ENCODE assay signal across 13 cellular contexts in the genomic region with DNA sequence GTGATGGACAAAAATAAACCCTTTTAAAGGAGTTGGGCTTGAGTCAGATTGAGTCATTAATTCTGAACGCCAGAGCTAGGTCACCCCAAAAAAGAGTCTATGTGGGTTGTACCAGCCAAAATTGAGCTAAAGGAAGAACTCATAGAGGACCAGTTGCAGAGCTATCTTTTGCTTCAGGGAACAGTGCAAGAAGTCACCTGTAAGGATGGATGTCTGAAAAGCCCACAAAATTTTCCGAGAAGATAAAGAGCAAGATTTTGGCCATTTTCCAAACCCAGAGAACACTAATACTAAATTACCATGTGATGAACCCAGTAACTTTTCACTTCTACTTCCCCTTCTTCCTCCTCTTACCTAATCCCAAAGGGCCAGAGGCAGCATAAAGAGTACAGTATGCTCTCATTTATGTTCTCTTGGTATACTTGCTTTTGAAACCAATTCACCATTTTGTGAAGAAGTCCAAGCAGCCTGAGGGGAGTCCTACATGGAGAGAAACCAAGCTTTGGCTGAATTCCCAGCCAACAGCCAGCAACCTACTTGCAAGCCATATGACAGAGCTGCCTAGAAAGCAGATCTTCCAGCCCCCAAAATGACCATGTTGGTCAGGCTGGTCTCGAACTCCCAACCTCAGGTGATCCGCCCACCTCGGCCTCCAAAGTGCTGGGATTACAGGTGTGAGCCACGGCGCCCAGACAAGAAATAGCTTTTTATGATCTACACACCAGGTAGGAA.
DNase-seq lines count a peak whose midpoint lies in the region; ATAC-seq and TF ChIP-seq lines count a peak whose summit lies in the region.
"Had no signal": no experiment of that assay in that cellular context is flagged by ENCODE, and none has a peak within 500 bp of the region (broad histone marks: within the 10 kb centered on the region; RNA-seq: fewer than 3 reads in every experiment).

No MANE protein-coding gene starts in this region.

- H3K36me3 Mint-ChIP-seq in stimulated activated naive B cell treated with anti-CD40 and anti-IgM and Interleukin-4, amounts not matched to agents 10 μg/mL and 1 μg/mL and 100 μg/mL, for 72 hours = no peaks in the 10 kb centered on the region

- H3K27ac Mint-ChIP-seq in stimulated activated naive B cell treated with anti-CD40 and anti-IgM and Interleukin-4, amounts not matched to agents 10 μg/mL and 1 μg/mL and 100 μg/mL, for 72 hours = no peak overlapping the region

- peaks cover 0 to 5% of the 10 kb centered on the region in 2 donors for H3K27me3 Mint-ChIP-seq in stimulated activated naive B cell treated with anti-CD40 and anti-IgM and Interleukin-4, amounts not matched to agents 10 μg/mL and 1 μg/mL and 100 μg/mL, for 72 hours

- ATAC-seq in GM19025 (IDR thresholded peaks at IDR 0.05; ENCODE audit: low read depth, unreplicated experiment) (peak; percentile 52), HG02623 (IDR thresholded peaks at IDR 0.05; ENCODE audit: unreplicated experiment) (peak; percentile 73), HG03565 (IDR thresholded peaks at IDR 0.05; ENCODE audit: unreplicated experiment) (peak; percentile 82)
- peak; percentile 44 to 63 for ATAC-seq in stimulated activated naive B cell treated with anti-CD40 and anti-IgM and Interleukin-4, amounts not matched to agents 10 μg/mL and 1 μg/mL and 100 μg/mL, for 72 hours (replicated peaks)

- no peak overlapping the region for H3K27ac ChIP-seq in vagina
- H3K27ac ChIP-seq: HL-60 had no signal

- TF ChIP-seq CTCF in vagina (IDR thresholded peaks at IDR 0.05) = no peak

- H3K4me3 Mint-ChIP-seq in stimulated activated naive B cell treated with anti-CD40 and anti-IgM and Interleukin-4, amounts not matched to agents 10 μg/mL and 1 μg/mL and 100 μg/mL, for 72 hours = no peak overlapping the region

- H3K27me3 ChIP-seq in vagina = no peaks in the 10 kb centered on the region

- H3K4me1 Mint-ChIP-seq in stimulated activated naive B cell treated with anti-CD40 and anti-IgM and Interleukin-4, amounts not matched to agents 10 μg/mL and 1 μg/mL and 100 μg/mL, for 72 hours = peaks cover 5 to 8% of the 10 kb centered on the region in 2 donors

- intact Hi-C loops in vagina (cut with DNase I) = no loop called here

- no peak overlapping the region for H3K4me3 ChIP-seq in vagina

- H3K9me3 ChIP-seq in vagina = no peaks in the 10 kb centered on the region

- no peak for DNase-seq in stimulated activated naive B cell treated with anti-CD40 and anti-IgM and Interleukin-4, amounts not matched to agents 10 μg/mL and 1 μg/mL and 100 μg/mL, for 72 hours
- no peak for DNase-seq in NCI-H1092 (lab: John Stamatoyannopoulos, UW)
- no peak for DNase-seq in amniotic stem cell (lab: John Stamatoyannopoulos, UW)
- no peak for DNase-seq in vagina (ENCODE audit: extremely low spot score in 2 of 2)
- DNase-seq: activated T-cell treated with anti-CD3 and anti-CD28 coated beads, Interleukin-2, amount 50 U/mL, for 1 hour; foreskin fibroblast; NCI-H2227 treated with DMSO at 0.1 percent for 48 hours; Right ventricle myocardium superior; substantia nigra had no signal

- TF ChIP-seq POLR2A in vagina (IDR thresholded peaks at IDR 0.05) = no peak

- no peaks in the 10 kb centered on the region for H3K4me1 ChIP-seq in vagina

- H3K9me3 Mint-ChIP-seq in stimulated activated naive B cell treated with anti-CD40 and anti-IgM and Interleukin-4, amounts not matched to agents 10 μg/mL and 1 μg/mL and 100 μg/mL, for 72 hours = peaks cover 4% of the 10 kb centered on the region in 2 donors

- no peaks in the 10 kb centered on the region for H3K36me3 ChIP-seq in vagina
